24 cellular contexts compared by ENCODE assay signal in genomic region chr20:37498066-37498702, GRCh38. TPM values are rescaled to one million over a fixed set of nuclear protein-coding genes. Genes with fewer than 3 reads are reported as not detected.
"Had no signal": no experiment of that assay in that cellular context is flagged by ENCODE, and none has a peak within 500 bp of the region (broad histone marks: within the 10 kb centered on the region; RNA-seq: fewer than 3 reads in every experiment).

No MANE protein-coding gene starts in this region.

- H3K4me3 Mint-ChIP-seq: activated CD4-positive, alpha-beta memory T cell treated with anti-CD3 and anti-CD28 coated beads, Interleukin-2, amount 10 ng/mL, durations not matched to agents 7 days and 5 days; activated naive CD8-positive, alpha-beta T cell treated with anti-CD3 and anti-CD28 coated beads, Interleukin-2, amount 50 U/mL, for 24 hours; activated T-helper 17 cell treated with anti-CD3 and anti-CD28 coated beads, Interleukin-2, amount 50 U/mL, for 72 hours; nephron progenitor cell; WTC11 had no signal

- H3K27me3 ChIP-seq: ascending aorta, breast epithelium, esophagus squamous epithelium, thyroid gland had no signal

- H3K9me3 Mint-ChIP-seq: activated CD4-positive, alpha-beta memory T cell treated with anti-CD3 and anti-CD28 coated beads, Interleukin-2, amount 10 ng/mL, durations not matched to agents 7 days and 5 days; activated naive CD8-positive, alpha-beta T cell treated with anti-CD3 and anti-CD28 coated beads, Interleukin-2, amount 50 U/mL, for 24 hours; activated T-helper 17 cell treated with anti-CD3 and anti-CD28 coated beads, Interleukin-2, amount 50 U/mL, for 72 hours; nephron progenitor cell; WTC11 had no signal

- ATAC-seq: activated naive CD8-positive, alpha-beta T cell treated with anti-CD3 and anti-CD28 coated beads, Interleukin-2, amount 50 U/mL, for 24 hours; activated T-helper 17 cell treated with anti-CD3 and anti-CD28 coated beads, Interleukin-2, amount 50 U/mL, for 72 hours; WTC11 had no signal

- DNase-seq: activated CD4-positive, alpha-beta memory T cell treated with anti-CD3 and anti-CD28 coated beads, Interleukin-2, amount 10 ng/mL, durations not matched to agents 7 days and 5 days; activated CD4-positive, alpha-beta T cell treated with anti-CD3 and anti-CD28 coated beads for 48 hours; activated naive CD4-positive, alpha-beta T cell treated with Interleukin-2 at 50 U/mL for 16 hours; activated naive CD8-positive, alpha-beta T cell treated with anti-CD3 and anti-CD28 coated beads, Interleukin-2, amount 50 U/mL, for 24 hours; activated T-cell treated with anti-CD3 and anti-CD28 coated beads, Interleukin-2, amount 50 U/mL, for 1 hour; cerebellar nuclear complex; effector memory CD4-positive, alpha-beta T cell; esophagus squamous epithelium; foreskin fibroblast; hippocampal formation; midbrain; nephron progenitor cell; nucleus accumbens; stimulated activated CD4-positive, alpha-beta T cell treated with anti-CD3 and anti-CD28 coated beads, Interleukin-12 subunit alpha, Interleukin-12 subunit beta, amount 100 ng/mL, for 4 hours; stimulated activated CD4-positive, alpha-beta T cell treated with anti-CD3 and anti-CD28 coated beads, Interleukin-1b, Interleukin-23, amount 100 ng/mL, for 48 hours; stimulated activated CD8-positive, alpha-beta memory T cell treated with anti-CD3 and anti-CD28 coated beads, Interleukin-4, amount 100 ng/mL, for 48 hours; stimulated activated naive CD4-positive, alpha-beta T cell; thyroid gland had no signal

- H3K27ac ChIP-seq: ascending aorta, breast epithelium, esophagus squamous epithelium, thyroid gland had no signal

- H3K36me3 ChIP-seq: breast epithelium, thyroid gland had no signal

- H3K4me3 ChIP-seq: ascending aorta, breast epithelium, esophagus squamous epithelium, thyroid gland had no signal

- H3K4me1 ChIP-seq: ascending aorta, breast epithelium, esophagus squamous epithelium, thyroid gland had no signal

- H3K27me3 Mint-ChIP-seq: activated CD4-positive, alpha-beta memory T cell treated with anti-CD3 and anti-CD28 coated beads, Interleukin-2, amount 10 ng/mL, durations not matched to agents 7 days and 5 days; activated naive CD8-positive, alpha-beta T cell treated with anti-CD3 and anti-CD28 coated beads, Interleukin-2, amount 50 U/mL, for 24 hours; activated T-helper 17 cell treated with anti-CD3 and anti-CD28 coated beads, Interleukin-2, amount 50 U/mL, for 72 hours had no signal

- H3K9me3 ChIP-seq: ascending aorta, breast epithelium, esophagus squamous epithelium, thyroid gland had no signal

- H3K27ac Mint-ChIP-seq: activated CD4-positive, alpha-beta memory T cell treated with anti-CD3 and anti-CD28 coated beads, Interleukin-2, amount 10 ng/mL, durations not matched to agents 7 days and 5 days; activated naive CD8-positive, alpha-beta T cell treated with anti-CD3 and anti-CD28 coated beads, Interleukin-2, amount 50 U/mL, for 24 hours; activated T-helper 17 cell treated with anti-CD3 and anti-CD28 coated beads, Interleukin-2, amount 50 U/mL, for 72 hours; nephron progenitor cell; WTC11 had no signal

- H3K4me1 Mint-ChIP-seq: activated naive CD8-positive, alpha-beta T cell treated with anti-CD3 and anti-CD28 coated beads, Interleukin-2, amount 50 U/mL, for 24 hours; activated T-helper 17 cell treated with anti-CD3 and anti-CD28 coated beads, Interleukin-2, amount 50 U/mL, for 72 hours; nephron progenitor cell had no signal

RNA-seq across cellular contexts. Expression of gene NNAT, which starts 22.9 kb away (rescaled TPM):
- total RNA-seq: activated CD4-positive, alpha-beta memory T cell treated with anti-CD3 and anti-CD28 coated beads, Interleukin-2, amount 10 ng/mL, durations not matched to agents 7 days and 5 days; ascending aorta; lung microvascular endothelial cell; T-helper 2 cell treated with Interferon-gamma antibody and Interleukin-4, amounts not matched to agents 100 ng/mL and 5 ng/mL, for 36 hours had no signal
